19 cellular contexts compared by ENCODE assay signal in genomic region chr4:1164040-1164439, GRCh38.
"Had no signal": no experiment of that assay in that cellular context is flagged by ENCODE, and none has a peak within 500 bp of the region (broad histone marks: within the 10 kb centered on the region; RNA-seq: fewer than 3 reads in every experiment).

No MANE protein-coding gene starts in this region.

- H3K27ac Mint-ChIP-seq: activated naive CD4-positive, alpha-beta T cell treated with anti-CD3 and anti-CD28 coated beads, Interleukin-2, amount 10 ng/mL, durations not matched to agents 7 days and 5 days; memory B cell; type B pancreatic cell; WTC11 had no signal

- H3K4me3 Mint-ChIP-seq: activated naive CD4-positive, alpha-beta T cell treated with anti-CD3 and anti-CD28 coated beads, Interleukin-2, amount 10 ng/mL, durations not matched to agents 7 days and 5 days; type B pancreatic cell; WTC11 had no signal

- DNase-seq: activated CD4-positive, alpha-beta T cell treated with anti-CD3 and anti-CD28 coated beads for 4 hours; activated CD4-positive, alpha-beta T cell treated with anti-CD3 and anti-CD28 coated beads, Interleukin-2, amount 50 U/mL, for 48 hours; activated effector memory CD4-positive, alpha-beta T cell treated with anti-CD3 and anti-CD28 coated beads, Interleukin-2, amount 50 U/mL, for 16 hours; activated naive CD4-positive, alpha-beta T cell treated with anti-CD3 and anti-CD28 coated beads, Interleukin-2, amount 10 ng/mL, durations not matched to agents 7 days and 5 days; body of pancreas; effector CD4-positive, alpha-beta T cell; foreskin fibroblast; heart right ventricle; islet precursor cell; left colon; retina; sigmoid colon; stimulated activated CD4-positive, alpha-beta T cell treated with anti-CD3 and anti-CD28 coated beads, Interleukin-15, amount 100 ng/mL, for 24 hours; stimulated activated naive CD4-positive, alpha-beta T cell; T-helper 9 cell had no signal

- H3K9me3 Mint-ChIP-seq: activated naive CD4-positive, alpha-beta T cell treated with anti-CD3 and anti-CD28 coated beads, Interleukin-2, amount 10 ng/mL, durations not matched to agents 7 days and 5 days; type B pancreatic cell had no signal

- FAIRE-seq: endometrium had no signal

- H3K36me3 Mint-ChIP-seq: activated naive CD4-positive, alpha-beta T cell treated with anti-CD3 and anti-CD28 coated beads, Interleukin-2, amount 10 ng/mL, durations not matched to agents 7 days and 5 days; type B pancreatic cell; WTC11 had no signal

- ATAC-seq: body of pancreas, heart right ventricle, left colon, WTC11 had no signal
